In the genomic region with DNA sequence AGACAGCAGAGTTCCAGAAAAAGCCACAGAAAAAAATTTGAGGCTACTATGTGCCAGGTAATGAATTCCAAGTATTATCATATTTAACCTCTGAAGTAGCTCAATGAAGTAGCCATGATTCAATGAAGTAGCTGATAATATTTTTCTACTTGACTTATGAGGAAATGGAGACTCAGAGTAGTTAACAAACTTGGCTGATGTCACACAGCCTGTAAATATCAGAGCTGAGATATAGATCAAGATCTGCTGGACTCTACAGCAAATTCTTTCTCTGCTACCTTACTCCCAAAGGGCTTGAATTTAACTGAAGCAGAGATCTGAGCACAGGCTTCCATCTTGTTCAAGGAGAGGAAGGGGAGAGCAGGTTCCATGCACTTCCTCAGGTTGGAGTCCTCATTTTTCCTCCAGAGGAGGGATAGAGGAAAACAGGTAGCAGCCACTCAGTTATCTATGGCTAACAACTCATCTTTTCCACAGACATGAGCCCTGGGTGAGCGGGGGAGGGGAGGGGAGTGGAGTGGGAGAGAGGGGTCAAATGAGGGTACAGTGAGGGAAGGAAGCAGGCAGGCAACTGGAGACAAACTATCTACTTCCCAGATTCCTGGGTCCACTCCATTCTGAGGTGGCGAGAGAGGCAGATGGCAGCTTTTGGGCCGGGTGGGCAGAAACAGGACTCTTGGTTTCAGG, we compare ENCODE assay signal across 18 cellular contexts. TPM values are rescaled to one million over a fixed set of nuclear protein-coding genes. Genes with fewer than 3 reads are reported as not detected.
DNase-seq lines count a peak whose midpoint lies in the region; ATAC-seq and TF ChIP-seq lines count a peak whose summit lies in the region.
"Had no signal": no experiment of that assay in that cellular context is flagged by ENCODE, and none has a peak within 500 bp of the region (broad histone marks: within the 10 kb centered on the region; RNA-seq: fewer than 3 reads in every experiment).

No MANE protein-coding gene starts in this region.

- DNase-seq in activated B cell treated with CpG ODN at 0.5 μM for 24 hours = no peak
- DNase-seq in gastrocnemius medialis = no peak
- DNase-seq in activated T-helper 2 cell treated with anti-CD3 and anti-CD28 coated beads, Interferon-gamma antibody, Interleukin-2, Interleukin-4, amounts not matched to agents 10 μg/mL and 5 μg/mL and 100 μg/mL, durations not matched to agents 14 hours and 24 hours and 36 hours (ENCODE audit: low spot score) = no peak
- DNase-seq in NCI-H2081 (lab: John Stamatoyannopoulos, UW) = no peak
- no peak for DNase-seq in CD1c-positive myeloid dendritic cell (ENCODE audit: extremely low spot score)
- no peak for DNase-seq in stimulated activated CD4-positive, alpha-beta T cell treated with anti-CD3 and anti-CD28 coated beads, Interleukin-2, amount 100 ng/mL, for 24 hours
- DNase-seq: activated CD4-positive, alpha-beta T cell treated with anti-CD3 and anti-CD28 coated beads, Interleukin-2, amount 10 ng/mL, durations not matched to agents 24 days and 14 days; AML-193; DMS 273 treated with DMSO at 0.1 percent for 48 hours; KG1; kidney; NCI-H1105; NCI-H2227 treated with DMSO at 0.1 percent for 48 hours; SJCRH30; stomach had no signal

- POLR2A ChIA-PET in HEK293 (lab: Yijun Ruan, JAX) (interaction anchor here (1.1 to 1.5 kb wide), 3 partner anchors 15 to 28 kb away, joined by 3 to 8 read pairs (median 3); no protein-coding TSS in a partner anchor), activated B cell treated with CpG ODN at 0.5 μM for 24 hours (lab: Charles Lee) (interaction anchor here (1.0 kb wide), 2 partner anchors 106 to 158 kb away, joined by 4 to 5 read pairs; partner anchors contain the start of gene HNRNPA1)

- H3K4me3 ChIP-seq in HEK293 (ENCODE audit: low read depth, low read length) (no peak overlapping the region), iPS-15b (ENCODE audit: low read depth, low read length) (peak overlapping the region; percentile 18), gastrocnemius medialis (no peak overlapping the region)
- H3K4me3 ChIP-seq: SJCRH30, stomach had no signal

- no peaks in the 10 kb centered on the region for H3K9me3 ChIP-seq in HEK293 (ENCODE audit: control insufficient read depth, insufficient read depth, low read depth, low read length)
- no peaks in the 10 kb centered on the region for H3K9me3 ChIP-seq in iPS-15b (ENCODE audit: control insufficient read depth, insufficient read depth, low read length)
- no peaks in the 10 kb centered on the region for H3K9me3 ChIP-seq in gastrocnemius medialis
- H3K9me3 ChIP-seq: SJCRH30, stomach had no signal

- ATAC-seq in activated B cell treated with CpG ODN at 0.5 μM for 24 hours (ENCODE audit: low read depth) = no peak
- ATAC-seq in gastrocnemius medialis = no peak

- H3K27me3 ChIP-seq in iPS-15b (ENCODE audit: control insufficient read depth, insufficient read depth, low read length) (no peaks in the 10 kb centered on the region), gastrocnemius medialis (no peaks in the 10 kb centered on the region)
- H3K27me3 ChIP-seq: SJCRH30, stomach had no signal

- H3K9ac ChIP-seq in iPS-15b (ENCODE audit: low read depth, low read length) = no peak overlapping the region

- no peaks in the 10 kb centered on the region for H3K27me3 Mint-ChIP-seq in activated B cell treated with CpG ODN at 0.5 μM for 24 hours
- no peaks in the 10 kb centered on the region for H3K27me3 Mint-ChIP-seq in activated T-helper 2 cell treated with anti-CD3 and anti-CD28 coated beads, Interferon-gamma antibody, Interleukin-2, Interleukin-4, amounts not matched to agents 10 μg/mL and 5 μg/mL and 100 μg/mL, durations not matched to agents 14 hours and 24 hours and 36 hours (ENCODE audit: low read depth)
- H3K27me3 Mint-ChIP-seq: activated CD4-positive, alpha-beta T cell treated with anti-CD3 and anti-CD28 coated beads, Interleukin-2, amount 10 ng/mL, durations not matched to agents 24 days and 14 days; activated naive CD8-positive, alpha-beta T cell had no signal

- intact Hi-C loops in activated B cell treated with CpG ODN at 0.5 μM for 24 hours (cut with micrococcal nuclease) (no loop called here), gastrocnemius medialis (cut with DNase I; ENCODE audit: low total_unique reads) (no loop called here)
- intact Hi-C loops in activated T-helper 2 cell treated with anti-CD3 and anti-CD28 coated beads, Interferon-gamma antibody, Interleukin-2, Interleukin-4, amounts not matched to agents 10 μg/mL and 5 μg/mL and 100 μg/mL, durations not matched to agents 14 hours and 24 hours and 36 hours (cut with micrococcal nuclease) = no loop called here

- peaks cover 83% of the 10 kb centered on the region for H3K4me1 Mint-ChIP-seq in activated B cell treated with CpG ODN at 0.5 μM for 24 hours
- H3K4me1 Mint-ChIP-seq in activated T-helper 2 cell treated with anti-CD3 and anti-CD28 coated beads, Interferon-gamma antibody, Interleukin-2, Interleukin-4, amounts not matched to agents 10 μg/mL and 5 μg/mL and 100 μg/mL, durations not matched to agents 14 hours and 24 hours and 36 hours (ENCODE audit: low read depth) = peaks cover 15% of the 10 kb centered on the region

- CTCF ChIA-PET in HEK293 (lab: Yijun Ruan, JAX) (interaction anchor here (0.6 to 5.3 kb wide), 11 partner anchors 8 to 392 kb away, joined by 3 to 38 read pairs (median 7); no protein-coding TSS in a partner anchor), activated B cell treated with CpG ODN at 0.5 μM for 24 hours (lab: Charles Lee) (interaction anchor here (0.9 to 4.1 kb wide), 3 partner anchors 10 to 17 kb away, joined by 3 to 16 read pairs (median 10); no protein-coding TSS in a partner anchor)

- TF ChIP-seq CTCF in HEK293 (tag by site-specific recombination; IDR thresholded peaks at IDR 0.05) (no peak), activated B cell treated with CpG ODN at 0.5 μM for 24 hours (IDR thresholded peaks at IDR 0.05) (no peak), gastrocnemius medialis (IDR thresholded peaks at IDR 0.05 in 4 of 5, conservative IDR thresholded peaks at IDR 0.05 in 1 of 5) (no peak)

- H3K4me1 ChIP-seq in HEK293 (ENCODE audit: control insufficient read depth, insufficient read depth, low read length) (peaks cover 27% of the 10 kb centered on the region), iPS-15b (ENCODE audit: control insufficient read depth, insufficient read depth, low read length) (peaks cover 59% of the 10 kb centered on the region), gastrocnemius medialis (peaks cover 34 to 51% of the 10 kb centered on the region in 2 donors)

- peak overlapping the region; percentile 44; the same call in 1 of the 2 replicates for H3K27ac ChIP-seq in HEK293 (ENCODE audit: extremely low read depth, low read depth, low read length)
- peak overlapping the region in 3 of 4 donors; percentile 55 to 78 (median 73) for H3K27ac ChIP-seq in gastrocnemius medialis

- H3K27ac Mint-ChIP-seq in activated B cell treated with CpG ODN at 0.5 μM for 24 hours = peak overlapping the region; percentile 68
- H3K27ac Mint-ChIP-seq in activated T-helper 2 cell treated with anti-CD3 and anti-CD28 coated beads, Interferon-gamma antibody, Interleukin-2, Interleukin-4, amounts not matched to agents 10 μg/mL and 5 μg/mL and 100 μg/mL, durations not matched to agents 14 hours and 24 hours and 36 hours = no peak overlapping the region
- H3K27ac Mint-ChIP-seq: activated CD4-positive, alpha-beta T cell treated with anti-CD3 and anti-CD28 coated beads, Interleukin-2, amount 10 ng/mL, durations not matched to agents 24 days and 14 days; activated naive CD8-positive, alpha-beta T cell had no signal

- no peak for TF ChIP-seq POLR2A in gastrocnemius medialis (IDR thresholded peaks at IDR 0.05)

- H3K4me3 Mint-ChIP-seq in activated B cell treated with CpG ODN at 0.5 μM for 24 hours = no peak overlapping the region
- H3K4me3 Mint-ChIP-seq in activated T-helper 2 cell treated with anti-CD3 and anti-CD28 coated beads, Interferon-gamma antibody, Interleukin-2, Interleukin-4, amounts not matched to agents 10 μg/mL and 5 μg/mL and 100 μg/mL, durations not matched to agents 14 hours and 24 hours and 36 hours (ENCODE audit: low read depth) = no peak overlapping the region
- H3K4me3 Mint-ChIP-seq: activated CD4-positive, alpha-beta T cell treated with anti-CD3 and anti-CD28 coated beads, Interleukin-2, amount 10 ng/mL, durations not matched to agents 24 days and 14 days; activated naive CD8-positive, alpha-beta T cell had no signal

- in situ Hi-C loops in gastrocnemius medialis (cut with MboI; ENCODE audit: low sequenced_read_pairs in 4 of 4) = no loop called here

- H3K36me3 Mint-ChIP-seq in activated B cell treated with CpG ODN at 0.5 μM for 24 hours (ENCODE audit: low read depth) = no peaks in the 10 kb centered on the region
- H3K36me3 Mint-ChIP-seq in activated T-helper 2 cell treated with anti-CD3 and anti-CD28 coated beads, Interferon-gamma antibody, Interleukin-2, Interleukin-4, amounts not matched to agents 10 μg/mL and 5 μg/mL and 100 μg/mL, durations not matched to agents 14 hours and 24 hours and 36 hours (ENCODE audit: low read depth) = peaks cover 4% of the 10 kb centered on the region
- H3K36me3 Mint-ChIP-seq: activated naive CD8-positive, alpha-beta T cell had no signal

- H3K36me3 ChIP-seq in HEK293 (ENCODE audit: control insufficient read depth in 2 of 2, insufficient read depth in 1 of 2, low read length in 2 of 2) (peaks cover 0 to 25% of the 10 kb centered on the region in 2 experiments; a peak in 1 of 3 replicates), iPS-15b (ENCODE audit: control insufficient read depth, insufficient read depth, low read length) (peaks cover 2% of the 10 kb centered on the region), gastrocnemius medialis (no peaks in the 10 kb centered on the region)
- H3K36me3 ChIP-seq: SJCRH30 had no signal

- H3K9me3 Mint-ChIP-seq in activated B cell treated with CpG ODN at 0.5 μM for 24 hours = no peaks in the 10 kb centered on the region
- H3K9me3 Mint-ChIP-seq in activated T-helper 2 cell treated with anti-CD3 and anti-CD28 coated beads, Interferon-gamma antibody, Interleukin-2, Interleukin-4, amounts not matched to agents 10 μg/mL and 5 μg/mL and 100 μg/mL, durations not matched to agents 14 hours and 24 hours and 36 hours = no peaks in the 10 kb centered on the region
- H3K9me3 Mint-ChIP-seq: activated CD4-positive, alpha-beta T cell treated with anti-CD3 and anti-CD28 coated beads, Interleukin-2, amount 10 ng/mL, durations not matched to agents 24 days and 14 days had no signal

RNA-seq across cellular contexts. Expression of gene ZNF385A, which starts 2.4 kb away (rescaled TPM):
- total RNA-seq in activated B cell treated with CpG ODN at 0.5 μM for 24 hours = 4.6 and 5.0 TPM in 2 replicates
- total RNA-seq in gastrocnemius medialis = 10 to 100 TPM in 3 of 4 donors, 1 to 10 TPM in 1; 3.3 to 21.0 (median 18.3) TPM
- 0.60 and 0.78 TPM in 2 replicates for total RNA-seq in activated T-helper 2 cell treated with anti-CD3 and anti-CD28 coated beads, Interferon-gamma antibody, Interleukin-2, Interleukin-4, amounts not matched to agents 10 μg/mL and 5 μg/mL and 100 μg/mL, durations not matched to agents 14 hours and 24 hours and 36 hours

RNA-seq across cellular contexts. Expression of gene GPR84, which starts 22.6 kb away (rescaled TPM):
- total RNA-seq in activated B cell treated with CpG ODN at 0.5 μM for 24 hours = not detected in 2 replicates
- under 1 TPM in 2 of 4 donors, not detected in 2; 0.49 to 0.51 TPM for total RNA-seq in gastrocnemius medialis
- 1.8 and 2.3 TPM in 2 replicates for total RNA-seq in activated T-helper 2 cell treated with anti-CD3 and anti-CD28 coated beads, Interferon-gamma antibody, Interleukin-2, Interleukin-4, amounts not matched to agents 10 μg/mL and 5 μg/mL and 100 μg/mL, durations not matched to agents 14 hours and 24 hours and 36 hours
- total RNA-seq: SJCRH30, stomach had no signal

RNA-seq across cellular contexts. Expression of gene ITGA5, which starts 32.1 kb away (rescaled TPM):
- total RNA-seq in activated B cell treated with CpG ODN at 0.5 μM for 24 hours = 1.0 and 1.3 TPM in 2 replicates
- 10 to 100 TPM; 26.5 to 34.1 (median 30.9) TPM for total RNA-seq in gastrocnemius medialis
- total RNA-seq in activated T-helper 2 cell treated with anti-CD3 and anti-CD28 coated beads, Interferon-gamma antibody, Interleukin-2, Interleukin-4, amounts not matched to agents 10 μg/mL and 5 μg/mL and 100 μg/mL, durations not matched to agents 14 hours and 24 hours and 36 hours = 41.4 and 41.5 TPM in 2 replicates

Comparison
In these comparisons a context has a peak if more than half of its experiments do, and no peak if none do; other contexts are left out.
1. RNA of gene ITGA5, which starts 32.1 kb away (total RNA-seq): 41.4 to 41.5 TPM in activated T-helper 2 cell treated with anti-CD3 and anti-CD28 coated beads, Interferon-gamma antibody, Interleukin-2, Interleukin-4, amounts not matched to agents 10 μg/mL and 5 μg/mL and 100 μg/mL, durations not matched to agents 14 hours and 24 hours and 36 hours and 26.5 to 34.1 TPM in gastrocnemius medialis; 1.0 to 1.3 TPM in activated B cell treated with CpG ODN at 0.5 μM for 24 hours; every median in the first group is over 10 times any median in the second.